1 cellular context compared by ENCODE assay signal in the genomic region with DNA sequence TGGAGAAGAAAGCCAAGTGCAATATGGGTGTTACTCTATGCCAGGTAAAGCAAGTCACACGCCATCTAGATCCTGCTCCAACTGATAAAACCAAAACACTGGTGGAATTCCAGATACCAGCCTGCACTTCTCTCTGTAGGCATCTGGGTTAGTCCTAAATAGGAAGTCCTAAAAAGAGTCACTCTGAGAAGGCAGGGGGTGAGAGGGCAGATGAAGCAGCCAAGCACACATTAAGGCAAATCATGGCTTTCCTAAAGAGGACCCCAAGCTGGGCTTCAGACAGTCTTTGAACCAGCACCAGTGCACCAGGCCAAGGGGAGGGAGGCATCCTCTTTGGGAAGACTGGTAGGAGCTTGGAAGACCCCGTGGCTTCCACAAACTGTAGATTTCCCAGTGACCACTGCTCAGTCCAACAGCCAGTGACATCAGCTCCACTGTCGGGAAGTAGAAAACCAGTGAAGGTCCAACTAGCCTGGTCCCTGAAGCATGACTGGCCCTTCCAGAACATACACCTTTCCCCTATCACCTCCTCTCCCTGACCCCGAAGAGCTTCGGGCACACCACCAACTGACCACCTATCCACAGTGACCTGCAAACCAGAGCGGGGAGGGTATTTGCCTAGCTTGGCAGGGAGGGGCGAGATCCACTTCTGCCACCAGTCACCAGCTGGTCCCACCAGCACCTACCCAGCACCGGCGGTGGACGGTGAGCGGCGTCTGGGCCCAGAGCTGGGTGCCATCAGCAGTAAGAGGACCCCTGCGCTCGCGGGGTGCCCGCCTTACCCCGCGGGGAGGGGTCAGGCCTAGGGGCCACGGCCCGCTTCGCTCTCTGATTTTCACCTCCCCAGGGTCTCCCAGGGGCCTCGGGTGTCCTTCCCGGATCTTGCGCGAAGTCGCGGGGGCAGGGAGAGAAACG.
TF ChIP-seq lines count a peak whose summit lies in the region.

No MANE protein-coding gene starts in this region.

TF ChIP-seq in HCT116, 20 proteins besides CTCF, POLR2A, EP300 and RAD21 (continued from another document):
- TF ChIP-seq, protein P1, sequence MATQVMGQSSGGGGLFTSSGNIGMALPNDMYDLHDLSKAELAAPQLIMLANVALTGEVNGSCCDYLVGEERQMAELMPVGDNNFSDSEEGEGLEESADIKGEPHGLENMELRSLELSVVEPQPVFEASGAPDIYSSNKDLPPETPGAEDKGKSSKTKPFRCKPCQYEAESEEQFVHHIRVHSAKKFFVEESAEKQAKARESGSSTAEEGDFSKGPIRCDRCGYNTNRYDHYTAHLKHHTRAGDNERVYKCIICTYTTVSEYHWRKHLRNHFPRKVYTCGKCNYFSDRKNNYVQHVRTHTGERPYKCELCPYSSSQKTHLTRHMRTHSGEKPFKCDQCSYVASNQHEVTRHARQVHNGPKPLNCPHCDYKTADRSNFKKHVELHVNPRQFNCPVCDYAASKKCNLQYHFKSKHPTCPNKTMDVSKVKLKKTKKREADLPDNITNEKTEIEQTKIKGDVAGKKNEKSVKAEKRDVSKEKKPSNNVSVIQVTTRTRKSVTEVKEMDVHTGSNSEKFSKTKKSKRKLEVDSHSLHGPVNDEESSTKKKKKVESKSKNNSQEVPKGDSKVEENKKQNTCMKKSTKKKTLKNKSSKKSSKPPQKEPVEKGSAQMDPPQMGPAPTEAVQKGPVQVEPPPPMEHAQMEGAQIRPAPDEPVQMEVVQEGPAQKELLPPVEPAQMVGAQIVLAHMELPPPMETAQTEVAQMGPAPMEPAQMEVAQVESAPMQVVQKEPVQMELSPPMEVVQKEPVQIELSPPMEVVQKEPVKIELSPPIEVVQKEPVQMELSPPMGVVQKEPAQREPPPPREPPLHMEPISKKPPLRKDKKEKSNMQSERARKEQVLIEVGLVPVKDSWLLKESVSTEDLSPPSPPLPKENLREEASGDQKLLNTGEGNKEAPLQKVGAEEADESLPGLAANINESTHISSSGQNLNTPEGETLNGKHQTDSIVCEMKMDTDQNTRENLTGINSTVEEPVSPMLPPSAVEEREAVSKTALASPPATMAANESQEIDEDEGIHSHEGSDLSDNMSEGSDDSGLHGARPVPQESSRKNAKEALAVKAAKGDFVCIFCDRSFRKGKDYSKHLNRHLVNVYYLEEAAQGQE (IDR thresholded peaks at IDR 0.05; ENCODE audit: low read depth), result no peak
- TF ChIP-seq ZFX (IDR thresholded peaks at IDR 0.05), result no peak
- TF ChIP-seq YY1 (IDR thresholded peaks at IDR 0.05; ENCODE audit: extremely low read depth, insufficient replicate concordance, low read depth, low read length), result no peak
- no peak for TF ChIP-seq TCF7L2 (IDR thresholded peaks at IDR 0.05; ENCODE audit: borderline replicate concordance, extremely low read depth, insufficient read depth, insufficient read length)
- no peak for TF ChIP-seq EZH2 (IDR thresholded peaks at IDR 0.05)
- TF ChIP-seq SRF (IDR thresholded peaks at IDR 0.05; ENCODE audit: low read depth), result no peak
- TF ChIP-seq ZNF274 (IDR thresholded peaks at IDR 0.05; ENCODE audit: low read depth, low read length), result no peak
- TF ChIP-seq, protein P2, sequence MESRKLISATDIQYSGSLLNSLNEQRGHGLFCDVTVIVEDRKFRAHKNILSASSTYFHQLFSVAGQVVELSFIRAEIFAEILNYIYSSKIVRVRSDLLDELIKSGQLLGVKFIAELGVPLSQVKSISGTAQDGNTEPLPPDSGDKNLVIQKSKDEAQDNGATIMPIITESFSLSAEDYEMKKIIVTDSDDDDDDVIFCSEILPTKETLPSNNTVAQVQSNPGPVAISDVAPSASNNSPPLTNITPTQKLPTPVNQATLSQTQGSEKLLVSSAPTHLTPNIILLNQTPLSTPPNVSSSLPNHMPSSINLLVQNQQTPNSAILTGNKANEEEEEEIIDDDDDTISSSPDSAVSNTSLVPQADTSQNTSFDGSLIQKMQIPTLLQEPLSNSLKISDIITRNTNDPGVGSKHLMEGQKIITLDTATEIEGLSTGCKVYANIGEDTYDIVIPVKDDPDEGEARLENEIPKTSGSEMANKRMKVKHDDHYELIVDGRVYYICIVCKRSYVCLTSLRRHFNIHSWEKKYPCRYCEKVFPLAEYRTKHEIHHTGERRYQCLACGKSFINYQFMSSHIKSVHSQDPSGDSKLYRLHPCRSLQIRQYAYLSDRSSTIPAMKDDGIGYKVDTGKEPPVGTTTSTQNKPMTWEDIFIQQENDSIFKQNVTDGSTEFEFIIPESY (IDR thresholded peaks at IDR 0.05; ENCODE audit: extremely low read depth, insufficient replicate concordance, low read length), result no peak
- TF ChIP-seq EGR1 (IDR thresholded peaks at IDR 0.05; ENCODE audit: low read depth), result no peak
